ENCODE assay signal across 21 cellular contexts in the genomic region with DNA sequence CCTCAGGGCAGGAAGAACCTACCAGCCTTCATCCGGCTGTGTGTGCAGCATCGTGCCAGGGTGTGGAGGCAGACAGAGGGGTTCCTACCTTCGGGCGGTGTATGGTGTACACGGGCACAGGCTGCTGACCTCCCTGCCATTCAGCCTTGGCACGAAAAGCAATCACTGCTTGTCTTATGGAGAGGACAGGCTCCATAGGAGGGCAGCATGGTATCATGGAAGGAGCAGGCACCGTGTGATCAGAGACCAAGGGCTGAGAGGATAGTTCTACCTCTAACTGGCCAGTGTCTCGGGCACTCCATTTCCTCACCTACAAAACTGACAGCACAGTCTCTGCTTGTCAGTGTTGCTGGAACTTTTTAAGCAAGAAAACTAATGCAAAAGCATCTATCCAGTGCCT.
"Had no signal": no experiment of that assay in that cellular context is flagged by ENCODE, and none has a peak within 500 bp of the region (broad histone marks: within the 10 kb centered on the region; RNA-seq: fewer than 3 reads in every experiment).

No MANE protein-coding gene starts in this region.

- H3K9me3 Mint-ChIP-seq: activated CD4-positive, alpha-beta memory T cell treated with anti-CD3 and anti-CD28 coated beads, Interleukin-2, amount 10 ng/mL, durations not matched to agents 7 days and 5 days; activated naive CD8-positive, alpha-beta T cell treated with anti-CD3 and anti-CD28 coated beads for 36 hours; activated T-helper 17 cell treated with anti-CD3 and anti-CD28 coated beads, Interleukin-2, amount 50 U/mL, for 72 hours; natural killer cell treated with Interleukin-12 subunit alpha and Interleukin-12 subunit beta and Interleukin-15 and Interleukin-18, amount 100 ng/mL, for 72 hours; T-cell had no signal

- H3K27ac ChIP-seq: body of pancreas, gastroesophageal sphincter, lower lobe of right lung, suprapubic skin, vagina had no signal

- H3K9me3 ChIP-seq: body of pancreas, gastroesophageal sphincter, lower lobe of right lung, suprapubic skin, vagina had no signal

- H3K4me3 Mint-ChIP-seq: activated B cell treated with CpG ODN at 0.5 μM for 24 hours; activated CD4-positive, alpha-beta memory T cell treated with anti-CD3 and anti-CD28 coated beads, Interleukin-2, amount 10 ng/mL, durations not matched to agents 7 days and 5 days; activated CD8-positive, alpha-beta memory T cell treated with anti-CD3 and anti-CD28 coated beads, Interleukin-2, amount 10 ng/mL, durations not matched to agents 7 days and 5 days; activated naive CD8-positive, alpha-beta T cell treated with anti-CD3 and anti-CD28 coated beads for 36 hours; activated T-helper 17 cell treated with anti-CD3 and anti-CD28 coated beads, Interleukin-2, amount 50 U/mL, for 72 hours; natural killer cell treated with Interleukin-12 subunit alpha and Interleukin-12 subunit beta and Interleukin-15 and Interleukin-18, amount 100 ng/mL, for 72 hours; T-cell had no signal

- H3K4me1 ChIP-seq: suprapubic skin had no signal

- H3K27ac Mint-ChIP-seq: activated B cell treated with CpG ODN at 0.5 μM for 24 hours; activated CD4-positive, alpha-beta memory T cell treated with anti-CD3 and anti-CD28 coated beads, Interleukin-2, amount 10 ng/mL, durations not matched to agents 7 days and 5 days; activated CD8-positive, alpha-beta memory T cell treated with anti-CD3 and anti-CD28 coated beads, Interleukin-2, amount 10 ng/mL, durations not matched to agents 7 days and 5 days; activated naive CD8-positive, alpha-beta T cell treated with anti-CD3 and anti-CD28 coated beads for 36 hours; activated T-helper 17 cell treated with anti-CD3 and anti-CD28 coated beads, Interleukin-2, amount 50 U/mL, for 72 hours; natural killer cell treated with Interleukin-12 subunit alpha and Interleukin-12 subunit beta and Interleukin-15 and Interleukin-18, amount 100 ng/mL, for 72 hours; T-cell had no signal

- H3K27me3 Mint-ChIP-seq: activated B cell treated with CpG ODN at 0.5 μM for 24 hours; activated CD4-positive, alpha-beta memory T cell treated with anti-CD3 and anti-CD28 coated beads, Interleukin-2, amount 10 ng/mL, durations not matched to agents 7 days and 5 days; activated CD8-positive, alpha-beta memory T cell treated with anti-CD3 and anti-CD28 coated beads, Interleukin-2, amount 10 ng/mL, durations not matched to agents 7 days and 5 days; activated naive CD8-positive, alpha-beta T cell treated with anti-CD3 and anti-CD28 coated beads for 36 hours; activated T-helper 17 cell treated with anti-CD3 and anti-CD28 coated beads, Interleukin-2, amount 50 U/mL, for 72 hours; natural killer cell treated with Interleukin-12 subunit alpha and Interleukin-12 subunit beta and Interleukin-15 and Interleukin-18, amount 100 ng/mL, for 72 hours; T-cell had no signal

- H3K27me3 ChIP-seq: body of pancreas, gastroesophageal sphincter, suprapubic skin, vagina had no signal

- DNase-seq: activated B cell treated with CpG ODN at 0.5 μM for 24 hours; activated CD4-positive, alpha-beta memory T cell treated with anti-CD3 and anti-CD28 coated beads, Interleukin-2, amount 10 ng/mL, durations not matched to agents 7 days and 5 days; activated CD4-positive, alpha-beta T cell treated with anti-CD3 and anti-CD28 coated beads for 4 hours; activated CD8-positive, alpha-beta memory T cell treated with anti-CD3 and anti-CD28 coated beads, Interleukin-2, amount 10 ng/mL, durations not matched to agents 7 days and 5 days; activated naive CD4-positive, alpha-beta T cell; activated naive CD8-positive, alpha-beta T cell treated with anti-CD3 and anti-CD28 coated beads for 36 hours; amniotic stem cell; body of pancreas; cortex of kidney; effector CD4-positive, alpha-beta T cell; lower lobe of right lung; stimulated activated CD4-positive, alpha-beta T cell treated with anti-CD3 and anti-CD28 coated beads, Interleukin-2, amount 100 ng/mL, for 24 hours; stimulated activated naive CD4-positive, alpha-beta T cell treated with Interleukin-2 at 50 U/mL for 16 hours; T-cell; trophoblast cell had no signal

- H3K36me3 Mint-ChIP-seq: activated CD8-positive, alpha-beta memory T cell treated with anti-CD3 and anti-CD28 coated beads, Interleukin-2, amount 10 ng/mL, durations not matched to agents 7 days and 5 days; activated naive CD8-positive, alpha-beta T cell treated with anti-CD3 and anti-CD28 coated beads for 36 hours; natural killer cell treated with Interleukin-12 subunit alpha and Interleukin-12 subunit beta and Interleukin-15 and Interleukin-18, amount 100 ng/mL, for 72 hours had no signal

- ATAC-seq: activated CD8-positive, alpha-beta memory T cell treated with anti-CD3 and anti-CD28 coated beads, Interleukin-2, amount 10 ng/mL, durations not matched to agents 7 days and 5 days; activated T-helper 17 cell treated with anti-CD3 and anti-CD28 coated beads, Interleukin-2, amount 50 U/mL, for 72 hours; body of pancreas; esophagus mucosa; gastroesophageal sphincter; lower lobe of right lung; T-cell had no signal

- H3K4me1 Mint-ChIP-seq: activated B cell treated with CpG ODN at 0.5 μM for 24 hours; activated CD4-positive, alpha-beta memory T cell treated with anti-CD3 and anti-CD28 coated beads, Interleukin-2, amount 10 ng/mL, durations not matched to agents 7 days and 5 days; activated CD8-positive, alpha-beta memory T cell treated with anti-CD3 and anti-CD28 coated beads, Interleukin-2, amount 10 ng/mL, durations not matched to agents 7 days and 5 days had no signal

- H3K36me3 ChIP-seq: lower lobe of right lung, suprapubic skin, vagina had no signal

- H3K4me3 ChIP-seq: body of pancreas, gastroesophageal sphincter, lower lobe of right lung, suprapubic skin, vagina had no signal
